Comparison of ENCODE assay signal across 1 cellular context in genomic region chr17:50663812-50664374, GRCh38.
TF ChIP-seq lines count a peak whose summit lies in the region.

No MANE protein-coding gene starts in this region.

TF ChIP-seq in HepG2, 621 proteins besides CTCF, POLR2A, EP300 and RAD21 (continued from another document and continues in another):
- TF ChIP-seq NBN (conservative IDR thresholded peaks at IDR 0.05) (no peak), ZUFSP (CRISPR knock-in tag; IDR thresholded peaks at IDR 0.05; ENCODE audit: borderline replicate concordance) (no peak), SOX5 (CRISPR knock-in tag; IDR thresholded peaks at IDR 0.05; ENCODE audit: borderline replicate concordance) (peak; percentile 21; the same call in 1 of the 2 replicates), TRIM22 (IDR thresholded peaks at IDR 0.05) (no peak), MAZ (IDR thresholded peaks at IDR 0.05; ENCODE audit: borderline replicate concordance, low read depth, low read length) (no peak), MAZ (CRISPR knock-in tag; IDR thresholded peaks at IDR 0.05; ENCODE audit: low read depth) (no peak), ZNF331 (CRISPR knock-in tag; IDR thresholded peaks at IDR 0.05) (no peak), ZNF720 (CRISPR knock-in tag; IDR thresholded peaks at IDR 0.05) (no peak), HNRNPL (IDR thresholded peaks at IDR 0.05; ENCODE audit: low read depth, low read length) (0 out of 2 replicates have a peak, but pooled peaks have one; percentile 48), KAT7 (CRISPR knock-in tag; IDR thresholded peaks at IDR 0.05; ENCODE audit: borderline replicate concordance) (0 out of 2 replicates have a peak, but pooled peaks have one; percentile 8), PRPF4 (IDR thresholded peaks at IDR 0.05; ENCODE audit: low read depth, low read length, poor library complexity, severe bottlenecking) (no peak), ZSCAN21 (CRISPR knock-in tag; IDR thresholded peaks at IDR 0.05; ENCODE audit: borderline replicate concordance) (no peak), PAF1 (CRISPR knock-in tag; IDR thresholded peaks at IDR 0.05) (no peak), TCF12 (IDR thresholded peaks at IDR 0.05) (no peak), TCF12 (CRISPR knock-in tag; IDR thresholded peaks at IDR 0.05) (no peak), TARDBP (CRISPR knock-in tag; IDR thresholded peaks at IDR 0.05) (no peak), MAFK (conservative IDR thresholded peaks at IDR 0.05 in 1 of 2, IDR thresholded peaks at IDR 0.05 in 1 of 2; ENCODE audit: low read length in 2 of 2) (peak; percentile 93 to 96), ZNF512B (CRISPR knock-in tag; IDR thresholded peaks at IDR 0.05; ENCODE audit: borderline replicate concordance) (no peak), TBP (CRISPR knock-in tag; IDR thresholded peaks at IDR 0.05) (no peak), LCORL (IDR thresholded peaks at IDR 0.05) (no peak), LCORL (CRISPR knock-in tag; IDR thresholded peaks at IDR 0.05) (peak; percentile 51; the same call in 1 of the 2 replicates), ATF7 (IDR thresholded peaks at IDR 0.05) (no peak), ATF7 (CRISPR knock-in tag; IDR thresholded peaks at IDR 0.05) (no peak; the same call in 1 of the 2 replicates), STAG1 (CRISPR knock-in tag; IDR thresholded peaks at IDR 0.05) (no peak), MLXIP (CRISPR knock-in tag; IDR thresholded peaks at IDR 0.05; ENCODE audit: borderline replicate concordance) (no peak), REST (IDR thresholded peaks at IDR 0.05; ENCODE audit: borderline replicate concordance in 1 of 2, low read depth in 1 of 2, low read length in 2 of 2) (no peak), ATF1 (CRISPR knock-in tag; IDR thresholded peaks at IDR 0.05) (no peak), ETV6 (CRISPR knock-in tag; conservative IDR thresholded peaks at IDR 0.05) (no peak), ZBTB49 (CRISPR knock-in tag; IDR thresholded peaks at IDR 0.05; ENCODE audit: borderline replicate concordance) (no peak), ISL2 (CRISPR knock-in tag; IDR thresholded peaks at IDR 0.05) (no peak), TFDP1 (CRISPR knock-in tag; IDR thresholded peaks at IDR 0.05; ENCODE audit: borderline replicate concordance) (peak; percentile 49; the same call in 1 of the 2 replicates), ZNF121 (CRISPR knock-in tag; IDR thresholded peaks at IDR 0.05) (peak; percentile 96), GLI4 (CRISPR knock-in tag; IDR thresholded peaks at IDR 0.05; ENCODE audit: borderline replicate concordance) (0 out of 2 replicates have a peak, but pooled peaks have one; percentile 41), EED (CRISPR knock-in tag; IDR thresholded peaks at IDR 0.05) (no peak), MXD3 (CRISPR knock-in tag; IDR thresholded peaks at IDR 0.05) (no peak), ZNF12 (CRISPR knock-in tag; IDR thresholded peaks at IDR 0.05) (no peak), ZBTB38 (CRISPR knock-in tag; IDR thresholded peaks at IDR 0.05) (peak; percentile 100), GATA4 (IDR thresholded peaks at IDR 0.05; ENCODE audit: borderline replicate concordance, low read depth) (no peak), ZNF326 (CRISPR knock-in tag; IDR thresholded peaks at IDR 0.05; ENCODE audit: borderline replicate concordance) (no peak), ZHX1 (CRISPR knock-in tag; IDR thresholded peaks at IDR 0.05; ENCODE audit: low read depth) (no peak), ZNF24 (IDR thresholded peaks at IDR 0.05) (no peak), ZNF274 (CRISPR knock-in tag; IDR thresholded peaks at IDR 0.05) (peak; percentile 35; the same call in 1 of the 2 replicates), ZNF567 (CRISPR knock-in tag; IDR thresholded peaks at IDR 0.05; ENCODE audit: borderline replicate concordance) (no peak), ZNF784 (CRISPR knock-in tag; IDR thresholded peaks at IDR 0.05; ENCODE audit: borderline replicate concordance) (0 out of 2 replicates have a peak, but pooled peaks have one; percentile 24)
